34 cellular contexts compared by ENCODE assay signal in genomic region chr11:120116966-120117365, GRCh38. TPM values are rescaled to one million over a fixed set of nuclear protein-coding genes. Genes with fewer than 3 reads are reported as not detected.
"Had no signal": no experiment of that assay in that cellular context is flagged by ENCODE, and none has a peak within 500 bp of the region (broad histone marks: within the 10 kb centered on the region; RNA-seq: fewer than 3 reads in every experiment).

No MANE protein-coding gene starts in this region.

- DNase-seq: activated B cell treated with CpG ODN at 0.5 μM for 24 hours; activated CD4-positive, alpha-beta T cell treated with anti-CD3 and anti-CD28 coated beads for 48 hours; activated CD4-positive, alpha-beta T cell treated with anti-CD3 and anti-CD28 coated beads, Interleukin-2, amount 50 U/mL, for 1 hour; activated CD4-positive, alpha-beta T cell treated with anti-CD3 and anti-CD28 coated beads, Interleukin-2, amount 50 U/mL, for 48 hours; activated CD8-positive, alpha-beta memory T cell treated with anti-CD3 and anti-CD28 coated beads for 24 hours; activated CD8-positive, alpha-beta T cell treated with anti-CD3 and anti-CD28 coated beads for 36 hours; activated effector memory CD4-positive, alpha-beta T cell treated with anti-CD3 and anti-CD28 coated beads, Interleukin-2, amount 50 U/mL, for 16 hours; activated naive CD4-positive, alpha-beta T cell treated with anti-CD3 and anti-CD28 coated beads, Interleukin-2, amount 10 ng/mL, durations not matched to agents 7 days and 5 days; activated naive CD8-positive, alpha-beta T cell treated with anti-CD3 and anti-CD28 coated beads, Interleukin-2, amount 10 ng/mL, durations not matched to agents 7 days and 5 days; activated T-cell treated with anti-CD3 and anti-CD28 coated beads, Interleukin-2, amount 50 U/mL, for 48 hours; central memory CD4-positive, alpha-beta T cell; cerebellar nuclear complex; colonic mucosa; effector CD8-positive, alpha-beta T cell; foreskin keratinocyte; gastrocnemius medialis; glutamatergic neuron; T-helper 1 cell; T-helper 17 cell; T1000; WERI-Rb-1 had no signal

- ATAC-seq: activated CD4-positive, CD25-positive, alpha-beta regulatory T cell treated with anti-CD3 and anti-CD28 coated beads, Interleukin-2, amount 50 U/mL, for 24 hours; activated CD8-positive, alpha-beta T cell treated with anti-CD3 and anti-CD28 coated beads for 36 hours; activated naive CD4-positive, alpha-beta T cell treated with anti-CD3 and anti-CD28 coated beads, Interleukin-2, amount 50 U/mL, for 72 hours; esophagus mucosa; foreskin keratinocyte; gastrocnemius medialis; heart left ventricle; T-helper 17 cell had no signal

- FAIRE-seq: endometrium, endothelial cell of umbilical vein had no signal

- H3K27me3 ChIP-seq: ascending aorta, breast epithelium, colonic mucosa, foreskin keratinocyte, gastrocnemius medialis, heart left ventricle had no signal

- H3K27ac ChIP-seq: ascending aorta, cardiac muscle cell, colonic mucosa, epithelial cell of prostate, foreskin keratinocyte, gastrocnemius medialis, heart left ventricle, WERI-Rb-1 had no signal

- H3K4me3 ChIP-seq: ascending aorta, breast epithelium, cardiac muscle cell, colonic mucosa, gastrocnemius medialis, heart left ventricle had no signal

- H3K36me3 ChIP-seq: ascending aorta, breast epithelium, cardiac muscle cell, colonic mucosa, gastrocnemius medialis, heart left ventricle, WERI-Rb-1 had no signal

- H3K9me3 ChIP-seq: ascending aorta, breast epithelium, colonic mucosa, gastrocnemius medialis, heart left ventricle had no signal

- H3K4me1 ChIP-seq: ascending aorta, breast epithelium, colonic mucosa, gastrocnemius medialis, heart left ventricle had no signal

RNA-seq across cellular contexts. Expression of gene TRIM29, which starts 20.9 kb away (rescaled TPM):
- total RNA-seq: activated B cell treated with CpG ODN at 0.5 μM for 24 hours; activated CD8-positive, alpha-beta T cell treated with anti-CD3 and anti-CD28 coated beads for 36 hours; activated naive CD4-positive, alpha-beta T cell treated with anti-CD3 and anti-CD28 coated beads, Interleukin-2, amount 50 U/mL, for 72 hours; activated naive CD8-positive, alpha-beta T cell treated with anti-CD3 and anti-CD28 coated beads, Interleukin-2, amount 10 ng/mL, durations not matched to agents 7 days and 5 days; activated T-helper 1 cell treated with anti-CD3 and anti-CD28 coated beads, Interleukin-12 subunit alpha, Interleukin-12 subunit beta, Interleukin-2, Interleukin-4 antibody, amounts not matched to agents 30 ng/mL and 10 ng/mL and 1 ng/mL, durations not matched to agents 14 hours and 24 hours and 36 hours; activated T-helper 2 cell treated with anti-CD3 and anti-CD28 coated beads, Interferon-gamma antibody, Interleukin-2, Interleukin-4, amounts not matched to agents 10 μg/mL and 5 μg/mL and 100 μg/mL, durations not matched to agents 14 hours and 24 hours and 36 hours; cardiac muscle cell; dermis microvascular lymphatic vessel endothelial cell; endothelial cell of umbilical vein; T-helper 17 cell had no signal
